ENCODE assay signal across 8 cellular contexts in the genomic region with DNA sequence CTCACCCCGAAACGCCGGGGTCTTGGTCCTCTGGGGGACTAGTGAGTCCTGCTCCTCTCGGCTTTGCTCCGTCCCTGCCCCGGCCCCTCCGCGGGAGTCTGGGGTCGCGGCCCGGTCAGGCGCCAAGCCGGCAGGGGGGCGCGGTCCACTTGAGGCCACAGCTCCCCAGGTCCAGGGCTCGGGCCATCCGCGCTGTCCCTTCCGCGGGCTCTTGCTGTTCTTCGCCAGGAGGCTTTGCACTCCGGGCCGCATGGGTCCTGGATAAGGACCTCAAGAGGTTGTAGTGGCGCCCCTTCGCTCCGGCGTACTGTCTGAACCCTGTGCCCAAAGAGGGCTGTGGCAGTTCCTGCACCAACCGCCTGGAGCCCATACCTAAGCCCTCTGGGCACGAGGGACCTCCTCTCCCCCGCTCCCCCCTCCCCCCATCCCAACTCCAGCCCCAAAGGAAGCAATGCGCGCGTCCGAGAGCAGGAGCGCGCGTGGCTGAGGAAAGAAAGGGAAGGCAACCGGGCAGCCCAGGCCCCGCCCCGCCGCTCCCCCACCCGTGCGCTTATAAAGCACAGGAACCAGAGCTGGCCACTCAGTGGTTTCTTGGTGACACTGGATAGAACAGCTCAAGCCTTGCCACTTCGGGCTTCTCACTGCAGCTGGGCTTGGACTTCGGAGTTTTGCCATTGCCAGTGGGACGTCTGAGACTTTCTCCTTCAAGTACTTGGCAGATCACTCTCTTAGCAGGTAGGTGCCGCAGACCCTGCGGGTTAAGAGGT. TPM values are rescaled to one million over a fixed set of nuclear protein-coding genes. Genes with fewer than 3 reads are reported as not detected.
DNase-seq lines count a peak whose midpoint lies in the region; ATAC-seq and TF ChIP-seq lines count a peak whose summit lies in the region.

Gene ADM, plus strand, starts transcription at position 579 of the 767 bp plus-strand sequence. CDS start 628 bp downstream, outside the sequence.

- no peaks in the 10 kb centered on the region for H3K36me3 Mint-ChIP-seq in neural crest cell (ENCODE audit: low read depth)

- H3K4me3 Mint-ChIP-seq in neural crest cell, result peak within 1 kb of the TSS; percentile 90

- no peaks in the 10 kb centered on the region for H3K9me3 Mint-ChIP-seq in neural crest cell

- H3K4me2 ChIP-seq in BLaER1 treated with 17β-estradiol and CSF1 and Interleukin-3, amounts not matched to agents 10 nM and 100 nM, result peak within 1 kb of the TSS; percentile 84 to 100 (median 99)

- peaks cover 22 to 59% (median 36%) of the 10 kb centered on the region in 11 experiments for H4K20me1 ChIP-seq in BLaER1 treated with 17β-estradiol and CSF1 and Interleukin-3, amounts not matched to agents 10 nM and 100 nM

- H3K4me3 ChIP-seq in BLaER1 treated with 17β-estradiol and CSF1 and Interleukin-3, amounts not matched to agents 10 nM and 100 nM, result peak within 1 kb of the TSS; percentile 56 to 95 (median 70)
- H3K4me3 ChIP-seq in aorta (ENCODE audit: low read length in 2 of 2), result peak within 1 kb of the TSS; percentile 4 to 21

- intact Hi-C loops in aorta (cut with DNase I), result loop anchor here (2.0 to 10.0 kb wide), 7 partner anchors 82 to 547 kb away; no protein-coding TSS in a partner anchor

- peaks cover 0 to 12% (median 0%) of the 10 kb centered on the region in 11 experiments; a peak in 2 of 22 replicates for H3K9me3 ChIP-seq in BLaER1 treated with 17β-estradiol and CSF1 and Interleukin-3, amounts not matched to agents 10 nM and 100 nM (replicated peaks in 1 of 11)
- H3K9me3 ChIP-seq in aorta (ENCODE audit: control insufficient read depth, low read length), result no peaks in the 10 kb centered on the region

- H3K36me3 ChIP-seq in BLaER1 treated with 17β-estradiol and CSF1 and Interleukin-3, amounts not matched to agents 10 nM and 100 nM, result peaks cover 0 to 19% (median 0%) of the 10 kb centered on the region in 11 experiments; a peak in 6 of 22 replicates
- H3K36me3 ChIP-seq in aorta (ENCODE audit: control insufficient read depth in 1 of 2, insufficient read depth in 2 of 2, low read length in 1 of 2), result no peaks in the 10 kb centered on the region

- peaks cover 44% of the 10 kb centered on the region for H3K4me1 Mint-ChIP-seq in neural crest cell

- peak; percentile 85 for ATAC-seq in aorta (ENCODE audit: low FRiP score)

- peak; percentile 38 for TF ChIP-seq POLR2A in GM18951 (IDR thresholded peaks at IDR 0.05; ENCODE audit: extremely low read depth, insufficient read depth, insufficient read length)

- in situ Hi-C loops in GM18951 (cut with MboI; ENCODE audit: low sequenced_read_pairs, unreplicated experiment), result loop anchor here (25.0 kb wide), 1 partner anchor 542 kb away; no protein-coding TSS in a partner anchor

- peaks cover 32 to 73% (median 67%) of the 10 kb centered on the region in 10 experiments for H3K4me1 ChIP-seq in BLaER1 treated with 17β-estradiol and CSF1 and Interleukin-3, amounts not matched to agents 10 nM and 100 nM
- H3K4me1 ChIP-seq in aorta (ENCODE audit: control insufficient read depth in 1 of 2, insufficient read depth in 2 of 2, low read length in 2 of 2), result no peaks in the 10 kb centered on the region

- H3K9ac ChIP-seq in BLaER1 treated with 17β-estradiol and CSF1 and Interleukin-3, amounts not matched to agents 10 nM and 100 nM, result peak within 1 kb of the TSS in 10 of 11 experiments; percentile 29 to 87 (median 68); a peak in 17 of 22 replicates

- peak within 1 kb of the TSS in 7 of 11 experiments; percentile 23 to 85 (median 61); a peak in 11 of 22 replicates for H3K27ac ChIP-seq in BLaER1 treated with 17β-estradiol and CSF1 and Interleukin-3, amounts not matched to agents 10 nM and 100 nM
- no peak within 1 kb of the TSS for H3K27ac ChIP-seq in aorta (ENCODE audit: low read depth in 1 of 2, low read length in 2 of 2)

- peak within 1 kb of the TSS; percentile 74 for H3K27ac Mint-ChIP-seq in neural crest cell (ENCODE audit: unreplicated experiment)

- WGBS in aorta, 2 donors, result 1% methylated on average over 43 to 48 of the region's 48 CpGs

- DNase-seq in NCI-H774 (lab: John Stamatoyannopoulos, UW), result peak; percentile 93
- peak; percentile 46 for DNase-seq in activated naive CD4-positive, alpha-beta T cell treated with anti-CD3 and anti-CD28 coated beads, Interleukin-2, amount 50 U/mL, for 16 hours
- DNase-seq in globus pallidus (ENCODE audit: low spot score), result peak; percentile 76
- peak; percentile 70 for DNase-seq in neural crest cell (ENCODE audit: low read depth, low spot score)
- DNase-seq in aorta, result peak; percentile 93 to 96
- no peak for DNase-seq in NK-92 (lab: John Stamatoyannopoulos, UW; ENCODE audit: unreplicated experiment)

- H3K27me3 Mint-ChIP-seq in neural crest cell (ENCODE audit: low read depth), result peaks cover 91% of the 10 kb centered on the region

- peaks cover 41 to 100% (median 100%) of the 10 kb centered on the region in 11 experiments for H3K27me3 ChIP-seq in BLaER1 treated with 17β-estradiol and CSF1 and Interleukin-3, amounts not matched to agents 10 nM and 100 nM
- no peaks in the 10 kb centered on the region for H3K27me3 ChIP-seq in aorta (ENCODE audit: control insufficient read depth in 1 of 2, insufficient read depth in 2 of 2, low read length in 1 of 2)

- peak; percentile 77 for TF ChIP-seq CTCF in neural crest cell (conservative IDR thresholded peaks at IDR 0.05)

RNA-seq across cellular contexts. Expression of gene ADM, which starts in this region (rescaled TPM):
- total RNA-seq in neural crest cell, result 12.3 and 13.9 TPM in 2 replicates
- 10 to 100 TPM; 31.9 to 76.1 TPM for total RNA-seq in aorta
- 1 to 10 TPM; 1.5 to 3.1 TPM for polyA plus RNA-seq in aorta

Comparison
In these comparisons a context has a peak if more than half of its experiments do, and no peak if none do; other contexts are left out.
1. H3K27ac ChIP-seq: peak in BLaER1 treated with 17β-estradiol and CSF1 and Interleukin-3, amounts not matched to agents 10 nM and 100 nM (7 of 11); none in aorta (0 of 2).